Comparison of ENCODE assay signal across 9 cellular contexts in genomic region chr2:231926761-231927565, GRCh38. TPM values are rescaled to one million over a fixed set of nuclear protein-coding genes. Genes with fewer than 3 reads are reported as not detected.
DNase-seq lines count a peak whose midpoint lies in the region; ATAC-seq and TF ChIP-seq lines count a peak whose summit lies in the region.
"Had no signal": no experiment of that assay in that cellular context is flagged by ENCODE, and none has a peak within 500 bp of the region (broad histone marks: within the 10 kb centered on the region; RNA-seq: fewer than 3 reads in every experiment).

No MANE protein-coding gene starts in this region.

- 5 to 8% (median 7%) methylated on average over 39 to 51 of the region's 51 CpGs for WGBS in spleen, 5 donors

- peaks cover 50% of the 10 kb centered on the region for H3K27me3 Mint-ChIP-seq in activated naive CD8-positive, alpha-beta T cell treated with anti-CD3 and anti-CD28 coated beads for 36 hours

- no peaks in the 10 kb centered on the region for H3K9me3 Mint-ChIP-seq in activated naive CD8-positive, alpha-beta T cell treated with anti-CD3 and anti-CD28 coated beads for 36 hours

- in situ Hi-C loops in G401 (cut with HindIII; ENCODE audit: low sequenced_read_pairs): no loop called here

- peak; percentile 12 for DNase-seq in G401 (ENCODE audit: low spot score)
- peak; percentile 15 for DNase-seq in LNCaP clone FGC (ENCODE audit: low read depth)
- DNase-seq in activated naive CD8-positive, alpha-beta T cell treated with anti-CD3 and anti-CD28 coated beads for 36 hours: peak; percentile 57
- DNase-seq in iPS-NIHi7 (ENCODE audit: extremely low spot score): peak; percentile 50
- peak; percentile 74 for DNase-seq in spleen
- no peak for DNase-seq in NAMALWA (ENCODE audit: low spot score)
- DNase-seq in cerebellar cortex (ENCODE audit: low spot score): no peak

- no peaks in the 10 kb centered on the region for H3K36me3 ChIP-seq in spleen
- H3K36me3 ChIP-seq: SJSA1 had no signal

- H3K27ac Mint-ChIP-seq in activated naive CD8-positive, alpha-beta T cell treated with anti-CD3 and anti-CD28 coated beads for 36 hours: no peak overlapping the region

- no peaks in the 10 kb centered on the region for H3K36me3 Mint-ChIP-seq in activated naive CD8-positive, alpha-beta T cell treated with anti-CD3 and anti-CD28 coated beads for 36 hours

- H3K9me3 ChIP-seq in spleen: no peaks in the 10 kb centered on the region
- H3K9me3 ChIP-seq: SJSA1 had no signal

- ATAC-seq in HG03520 (IDR thresholded peaks at IDR 0.05; ENCODE audit: unreplicated experiment): no peak

- TF ChIP-seq CTCF in LNCaP clone FGC (IDR thresholded peaks at IDR 0.05; ENCODE audit: control insufficient read depth, extremely low read depth, insufficient read depth) (peak; percentile 66), spleen (IDR thresholded peaks at IDR 0.05 in 8 of 11, conservative IDR thresholded peaks at IDR 0.05 in 3 of 11) (no peak)

- peaks cover 9% of the 10 kb centered on the region for H3K4me1 Mint-ChIP-seq in activated naive CD8-positive, alpha-beta T cell treated with anti-CD3 and anti-CD28 coated beads for 36 hours

- no peak for TF ChIP-seq POLR2A in spleen (IDR thresholded peaks at IDR 0.05)

- H3K4me3 ChIP-seq in LNCaP clone FGC (ENCODE audit: low read depth, low read length) (peak overlapping the region; percentile 48), spleen (peak overlapping the region in 7 of 8 donors; percentile 37 to 71 (median 45))
- H3K4me3 ChIP-seq: SJSA1 had no signal

- intact Hi-C loops in spleen (cut with DNase I; ENCODE audit: low total_unique reads): loop anchor here (5.0 kb wide), 2 partner anchors 215 to 400 kb away; no protein-coding TSS in a partner anchor

- peaks cover 0 to 97% (median 51%) of the 10 kb centered on the region in 7 donors for H3K27me3 ChIP-seq in spleen (replicated peaks in 1 of 7)

- H3K4me1 ChIP-seq in spleen: peaks cover 20 to 32% (median 27%) of the 10 kb centered on the region in 6 donors

- no peak overlapping the region for H3K27ac ChIP-seq in spleen
- H3K27ac ChIP-seq: SJSA1 had no signal

- peak overlapping the region; percentile 65 for H3K4me3 Mint-ChIP-seq in activated naive CD8-positive, alpha-beta T cell treated with anti-CD3 and anti-CD28 coated beads for 36 hours

RNA-seq across cellular contexts. Expression of gene NPPC, which starts 0.8 kb away (rescaled TPM):
- 1.6 and 2.6 TPM in 2 replicates for total RNA-seq in G401 (2014; rRNA removed; shearing (Covaris generic))
- total RNA-seq in activated naive CD8-positive, alpha-beta T cell treated with anti-CD3 and anti-CD28 coated beads for 36 hours: 1 to 10 TPM in 1 of 2 experiments, under 1 TPM in 1; 0.48 to 1.1 TPM
- under 1 TPM in 1 of 7 donors, not detected in 6; 0.93 TPM for total RNA-seq in spleen
- 1 to 10 TPM in 1 of 3 donors, under 1 TPM in 2; 0.10 to 2.2 (median 0.76) TPM for polyA plus RNA-seq in spleen
- total RNA-seq: SJSA1 had no signal

RNA-seq across cellular contexts. Expression of gene DIS3L2, which starts 34.5 kb away (rescaled TPM):
- total RNA-seq in G401 (2014; rRNA removed; shearing (Covaris generic)): 33.1 and 33.3 TPM in 2 replicates
- 10 to 100 TPM; 25.7 to 30.9 TPM for total RNA-seq in activated naive CD8-positive, alpha-beta T cell treated with anti-CD3 and anti-CD28 coated beads for 36 hours
- total RNA-seq in spleen: 10 to 100 TPM; 30.7 to 59.8 (median 40.3) TPM
- polyA plus RNA-seq in spleen: 10 to 100 TPM in 2 of 3 donors, 1 to 10 TPM in 1; 9.1 to 15.6 (median 11.7) TPM

Comparison
In these comparisons a context has a peak if more than half of its experiments do, and no peak if none do; other contexts are left out.
1. DNase-seq: peak in G401 (single experiment), LNCaP clone FGC (single experiment), activated naive CD8-positive, alpha-beta T cell treated with anti-CD3 and anti-CD28 coated beads for 36 hours (single experiment), iPS-NIHi7 (single experiment) and spleen (single experiment); none in NAMALWA (single experiment) and cerebellar cortex (single experiment).